In the genomic region with DNA sequence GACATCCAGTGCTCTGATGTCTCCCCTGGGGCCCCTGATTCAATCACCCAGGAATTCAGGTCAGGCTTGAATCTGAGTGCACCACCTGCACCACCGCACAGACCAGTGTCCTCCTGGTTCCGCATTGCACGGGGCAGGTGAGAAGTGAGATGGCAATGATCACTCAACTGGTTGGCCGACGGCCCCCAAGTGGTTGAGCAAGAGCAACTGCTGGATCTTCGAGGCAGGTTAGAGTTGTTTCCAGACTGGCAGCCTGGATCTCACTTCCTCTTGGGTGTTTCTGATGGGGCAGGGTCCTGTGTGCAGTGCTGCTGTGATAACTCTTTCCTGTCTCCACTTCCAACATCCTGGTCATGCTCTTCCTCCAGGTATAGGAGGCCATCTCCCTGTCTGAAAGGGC, we compare ENCODE assay signal across 12 cellular contexts. TPM values are rescaled to one million over a fixed set of nuclear protein-coding genes. Genes with fewer than 3 reads are reported as not detected.
"Had no signal": no experiment of that assay in that cellular context is flagged by ENCODE, and none has a peak within 500 bp of the region (broad histone marks: within the 10 kb centered on the region; RNA-seq: fewer than 3 reads in every experiment).

No MANE protein-coding gene starts in this region.

- H3K27ac ChIP-seq: suprapubic skin had no signal

- ATAC-seq: natural killer cell treated with Interleukin-12 subunit alpha and Interleukin-12 subunit beta and Interleukin-15 and Interleukin-18, amount 100 ng/mL, for 72 hours; T-cell had no signal

- DNase-seq: activated CD4-positive, alpha-beta T cell treated with anti-CD3 and anti-CD28 coated beads, Interleukin-2, amount 50 U/mL, for 1 hour; activated gamma-delta T cell; activated T-cell treated with anti-CD3 and anti-CD28 coated beads, Interleukin-2, amount 50 U/mL, for 24 hours; amygdala; dermis blood vessel endothelial cell; stimulated activated CD4-positive, alpha-beta T cell treated with anti-CD3 and anti-CD28 coated beads, Interleukin-2, amount 100 ng/mL, for 48 hours; stimulated activated naive CD4-positive, alpha-beta T cell treated with Interleukin-2 at 50 U/mL for 16 hours; T-cell had no signal

- H3K9me3 ChIP-seq: suprapubic skin had no signal

- H3K36me3 ChIP-seq: suprapubic skin had no signal

- H3K4me3 ChIP-seq: suprapubic skin had no signal

- H3K4me1 ChIP-seq: suprapubic skin had no signal

RNA-seq across cellular contexts. Expression of a gene that starts 50.4 kb away (rescaled TPM):
- total RNA-seq: osteoblast, pulmonary artery endothelial cell, suprapubic skin had no signal
